Comparison of ENCODE assay signal across 8 cellular contexts in the genomic region with DNA sequence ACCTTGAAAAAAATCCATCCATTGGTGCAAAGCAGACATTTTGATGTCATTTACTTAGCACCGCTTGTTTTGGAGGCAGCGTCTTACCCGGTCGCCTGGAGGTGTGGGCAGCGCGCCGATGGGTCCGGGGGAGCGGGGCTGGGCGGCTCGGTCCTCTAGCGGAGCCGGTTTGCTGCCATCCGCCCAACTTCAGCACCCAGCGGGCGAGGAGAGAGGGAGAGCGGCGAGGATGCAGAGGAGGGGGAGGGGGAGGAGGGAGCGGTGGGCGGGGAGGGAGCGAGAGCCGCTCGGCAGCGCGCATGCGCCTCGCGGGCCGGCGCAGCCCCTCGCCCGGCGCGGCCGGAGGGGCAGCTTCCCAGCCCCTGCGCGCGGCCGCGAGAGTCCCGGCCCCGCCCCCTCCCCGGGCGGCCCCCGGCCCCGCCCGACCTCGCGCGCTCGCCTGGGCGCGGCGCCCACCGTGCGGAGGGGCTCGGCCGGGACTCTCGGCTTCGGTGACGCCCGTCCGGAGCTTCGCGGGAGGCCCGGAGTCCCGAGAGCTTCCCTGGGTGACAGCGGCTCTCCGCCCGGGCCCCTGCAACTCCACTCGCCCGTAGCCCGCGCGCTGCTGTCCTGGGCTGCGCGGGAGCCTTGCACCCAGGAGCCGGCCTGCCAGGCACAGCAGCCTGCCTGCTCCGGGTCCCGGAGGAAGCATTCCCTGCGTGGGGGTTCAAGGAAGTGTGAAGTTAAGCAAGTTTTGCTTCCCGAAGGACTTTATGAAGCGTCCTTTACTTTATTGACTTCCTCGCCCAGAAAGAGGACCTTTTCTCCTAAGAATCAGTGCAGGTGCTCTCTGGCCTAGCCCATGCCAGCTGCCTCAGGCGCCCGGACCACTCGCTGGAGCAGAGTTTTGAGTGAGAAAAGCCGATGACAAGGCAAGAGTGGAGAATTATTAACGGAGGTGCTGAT. TPM values are rescaled to one million over a fixed set of nuclear protein-coding genes. Genes with fewer than 3 reads are reported as not detected.
DNase-seq lines count a peak whose midpoint lies in the region; ATAC-seq and FAIRE-seq lines count a peak whose summit lies in the region.

A gene with protein sequence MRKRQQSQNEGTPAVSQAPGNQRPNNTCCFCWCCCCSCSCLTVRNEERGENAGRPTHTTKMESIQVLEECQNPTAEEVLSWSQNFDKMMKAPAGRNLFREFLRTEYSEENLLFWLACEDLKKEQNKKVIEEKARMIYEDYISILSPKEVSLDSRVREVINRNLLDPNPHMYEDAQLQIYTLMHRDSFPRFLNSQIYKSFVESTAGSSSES (minus strand): TSS at position 246 of the 945 bp plus-strand sequence. CDS start 87,264 bp downstream, outside the sequence.

- H3K27me3 ChIP-seq in skeletal muscle tissue (ENCODE audit: control insufficient read depth in 3 of 3, insufficient read depth in 3 of 3, low read length in 3 of 3) = peaks cover 18 to 38% (median 26%) of the 10 kb centered on the region in 3 donors

- H3K27me3 Mint-ChIP-seq in central memory CD8-positive, alpha-beta T cell = peaks cover 58% of the 10 kb centered on the region

- H3K36me3 ChIP-seq in skeletal muscle tissue (ENCODE audit: control insufficient read depth in 3 of 3, insufficient read depth in 3 of 3, low read length in 3 of 3) = no peaks in the 10 kb centered on the region

- FAIRE-seq in HTR-8/SVneo (lab: Jason Lieb, UNC) = peak; percentile 73

- peak; percentile 60 for DNase-seq in Caki2 (ENCODE audit: low read depth)
- DNase-seq in HTR-8/SVneo (ENCODE audit: insufficient read length, low spot score) = peak; percentile 77
- peak; percentile 63 for DNase-seq in SK-MEL-5 (ENCODE audit: low read depth, low spot score)
- no peak for DNase-seq in central memory CD8-positive, alpha-beta T cell (ENCODE audit: low spot score in 2 of 2)
- DNase-seq in iris pigment epithelial cell (ENCODE audit: low read depth) = peak; percentile 72
- no peak for DNase-seq in NCI-H1048 (lab: John Stamatoyannopoulos, UW)

- no peak within 1 kb of the TSS for H3K27ac Mint-ChIP-seq in central memory CD8-positive, alpha-beta T cell (ENCODE audit: low read depth)

- H3K9me3 ChIP-seq in skeletal muscle tissue (ENCODE audit: control insufficient read depth in 3 of 3, low read length in 3 of 3) = no peaks in the 10 kb centered on the region

- in situ Hi-C loops in Caki2 (cut with HindIII; ENCODE audit: low pct_unique_long_range_greater_than_20kb, low sequenced_read_pairs) = no loop called here
- in situ Hi-C loops in SK-MEL-5 (cut with HindIII; ENCODE audit: low pct_unique_long_range_greater_than_20kb, low sequenced_read_pairs) = no loop called here

- peak within 1 kb of the TSS; percentile 14 to 57 (median 43) for H3K9ac ChIP-seq in skeletal muscle tissue (ENCODE audit: low read depth in 1 of 3, low read length in 3 of 3)

- H3K27ac ChIP-seq in skeletal muscle tissue (ENCODE audit: low read depth, low read length) = no peak within 1 kb of the TSS

- peaks cover 13 to 16% (median 15%) of the 10 kb centered on the region in 3 donors for H3K4me1 ChIP-seq in skeletal muscle tissue (ENCODE audit: control insufficient read depth in 3 of 3, insufficient read depth in 3 of 3, low read length in 3 of 3)

- H3K4me3 ChIP-seq in skeletal muscle tissue (ENCODE audit: low read length in 3 of 3) = peak within 1 kb of the TSS; percentile 70 to 73 (median 71)

- no peaks in the 10 kb centered on the region for H3K9me3 Mint-ChIP-seq in central memory CD8-positive, alpha-beta T cell

- peak within 1 kb of the TSS; percentile 50 for H3K4me3 Mint-ChIP-seq in central memory CD8-positive, alpha-beta T cell

- ATAC-seq in GM21360 (IDR thresholded peaks at IDR 0.05; ENCODE audit: unreplicated experiment) = peak; percentile 63
- ATAC-seq in central memory CD8-positive, alpha-beta T cell (replicated peaks; ENCODE audit: extremely low read depth, poor library complexity, severe bottlenecking) = peak; percentile 45

- no peaks in the 10 kb centered on the region for H3K36me3 Mint-ChIP-seq in central memory CD8-positive, alpha-beta T cell (ENCODE audit: insufficient read depth)

- peaks cover 32% of the 10 kb centered on the region for H3K4me1 Mint-ChIP-seq in central memory CD8-positive, alpha-beta T cell

RNA-seq across cellular contexts. Expression of the gene that starts here (rescaled TPM):
- total RNA-seq in Caki2 (2014; rRNA removed; shearing (Covaris generic); ENCODE audit: low replicate concordance) = 9.3 and 14.4 TPM in 2 replicates
- total RNA-seq in SK-MEL-5 (2014; rRNA removed; shearing (Covaris generic)) = 1.1 and 1.2 TPM in 2 replicates
- polyA plus RNA-seq in SK-MEL-5 (2015; cell fraction: cytosol; rRNA removed) = 0.95 and 1.5 TPM in 2 replicates
- 1.3 and 1.6 TPM in 2 replicates for polyA plus RNA-seq in SK-MEL-5 (2015; cell fraction: nucleus; rRNA removed)
- under 0.01 TPM for total RNA-seq in skeletal muscle tissue

Comparison
In these comparisons a context has a peak if more than half of its experiments do, and no peak if none do; other contexts are left out.
1. DNase-seq: peak in Caki2 (single experiment), HTR-8/SVneo (single experiment), SK-MEL-5 (single experiment) and iris pigment epithelial cell (single experiment); none in central memory CD8-positive, alpha-beta T cell (0 of 2) and NCI-H1048 (single experiment).